7 cellular contexts compared by ENCODE assay signal in genomic region chr3:194056323-194056722, GRCh38.
DNase-seq lines count a peak whose midpoint lies in the region; ATAC-seq, FAIRE-seq and TF ChIP-seq lines count a peak whose summit lies in the region.
"Not testable (repeated sequence)": the region's sequence is repeated elsewhere in the genome, so short reads cannot be mapped to it uniquely, and the experiment has no call there.

No MANE protein-coding gene starts in this region.

- not testable (repeated sequence) for H4K91ac ChIP-seq in IMR-90 (ENCODE audit: insufficient read depth, low read depth, low read length); neuronal stem cell (ENCODE audit: low read depth, low read length, poor library complexity)

- not testable (repeated sequence) for H3K79me2 ChIP-seq in K562 (ENCODE audit: control insufficient read depth, insufficient read depth, low read length)

- not testable (repeated sequence) for FAIRE-seq in K562 (lab: Jason Lieb, UNC)

- H3K4me1 ChIP-seq in IMR-90 (ENCODE audit: control insufficient read depth, insufficient read depth, low read length); upper lobe of right lung: not testable (repeated sequence)
- H3K4me1 ChIP-seq in Panc1 (ENCODE audit: control insufficient read depth, insufficient read depth, low read length) (peaks cover 18% of the 10 kb centered on the region), K562 (replicated peaks in 1 of 2; ENCODE audit: control insufficient read depth in 2 of 2, insufficient read depth in 2 of 2, low read length in 2 of 2) (peaks cover 10 to 17% of the 10 kb centered on the region in 2 experiments), neuronal stem cell (ENCODE audit: control insufficient read depth in 2 of 2, insufficient read depth in 1 of 2, low read depth in 1 of 2, low read length in 2 of 2) (peaks cover 11 to 12% of the 10 kb centered on the region in 2 donors)

- not testable (repeated sequence) for H3K27ac ChIP-seq in CD4-positive, alpha-beta T cell (ENCODE audit: low read depth, low read length); IMR-90 (ENCODE audit: insufficient read depth, low read length); K562 (ENCODE audit: extremely low read depth, low read depth, low read length); neuronal stem cell (replicated peaks; ENCODE audit: low read length); upper lobe of right lung
- peak overlapping the region; percentile 79; the same call in 1 of the 2 replicates for H3K27ac ChIP-seq in Panc1 (ENCODE audit: low read length)

- peaks cover 20% of the 10 kb centered on the region for H3K27me3 Mint-ChIP-seq in CD4-positive, alpha-beta T cell

- not testable (repeated sequence) for TF ChIP-seq POLR2A in IMR-90 (IDR thresholded peaks at IDR 0.05; ENCODE audit: low read depth, low read length); K562 (conservative IDR thresholded peaks at IDR 0.05)

- H2BK12ac ChIP-seq in neuronal stem cell (ENCODE audit: low read length) = not testable (repeated sequence)

- H3K14ac ChIP-seq in IMR-90 (replicated peaks; ENCODE audit: low read depth, low read length); neuronal stem cell (ENCODE audit: low read length): not testable (repeated sequence)

- not testable (repeated sequence) for H3K18ac ChIP-seq in IMR-90 (ENCODE audit: low read depth, low read length)
- H3K18ac ChIP-seq in neuronal stem cell (ENCODE audit: low read length) = peak overlapping the region; percentile 22

- H3K4me2 ChIP-seq in IMR-90 (ENCODE audit: low read depth, low read length); K562 (ENCODE audit: insufficient read depth, low read length); neuronal stem cell (ENCODE audit: insufficient read depth, low read length, poor library complexity, severe bottlenecking): not testable (repeated sequence)

- H3K4me3 Mint-ChIP-seq in CD4-positive, alpha-beta T cell = peak overlapping the region; percentile 6

- not testable (repeated sequence) for H2BK120ac ChIP-seq in IMR-90 (ENCODE audit: low read depth, low read length); neuronal stem cell (ENCODE audit: low read depth, low read length)

- peaks cover 10% of the 10 kb centered on the region for H3K27me3 ChIP-seq in CD4-positive, alpha-beta T cell (ENCODE audit: control insufficient read depth, insufficient read depth, low read length)
- H3K27me3 ChIP-seq in IMR-90 (ENCODE audit: control insufficient read depth, insufficient read depth, low read length) = peaks cover 16% of the 10 kb centered on the region
- not testable (repeated sequence) for H3K27me3 ChIP-seq in Panc1 (ENCODE audit: control insufficient read depth, insufficient read depth, low read length); K562 (ENCODE audit: control insufficient read depth in 2 of 2, insufficient read depth in 2 of 2, low read length in 2 of 2); neuronal stem cell (ENCODE audit: control insufficient read depth in 3 of 3, insufficient read depth in 3 of 3, low read depth in 1 of 3, low read length in 3 of 3); upper lobe of right lung

- in situ Hi-C loops in IMR-90 (cut with MboI; ENCODE audit: low sequenced_read_pairs); Panc1 (cut with HindIII; ENCODE audit: low pct_unique_long_range_greater_than_20kb, low sequenced_read_pairs); K562 (cut with MboI): not testable (repeated sequence)

- H3K79me1 ChIP-seq in IMR-90 (ENCODE audit: low read depth in 1 of 2, low read length in 2 of 2); neuronal stem cell (ENCODE audit: low read depth, low read length): not testable (repeated sequence)

- H2AFZ ChIP-seq in IMR-90 (replicated peaks; ENCODE audit: low read length, poor library complexity) = peak overlapping the region; percentile 4
- peak overlapping the region; percentile 53; the same call in 1 of the 2 replicates for H2AFZ ChIP-seq in K562 (ENCODE audit: low read depth, low read length)
- not testable (repeated sequence) for H2AFZ ChIP-seq in neuronal stem cell (ENCODE audit: low read length)

- H3K36me3 Mint-ChIP-seq in CD4-positive, alpha-beta T cell (ENCODE audit: low read depth) = not testable (repeated sequence)

- H3K9me1 ChIP-seq in IMR-90 (ENCODE audit: insufficient read depth, low read length); K562 (ENCODE audit: control insufficient read depth, insufficient read depth, low read length): not testable (repeated sequence)

- H3K9me3 ChIP-seq in CD4-positive, alpha-beta T cell (ENCODE audit: control insufficient read depth, low read length); IMR-90 (ENCODE audit: control insufficient read depth, insufficient read depth, low read length); Panc1 (ENCODE audit: control insufficient read depth, insufficient read depth, low read depth, low read length); K562 (replicated peaks; ENCODE audit: control insufficient read depth, insufficient read depth, low read depth, low read length); neuronal stem cell (replicated peaks in 1 of 2; ENCODE audit: control insufficient read depth in 2 of 2, insufficient read depth in 1 of 2, low read depth in 1 of 2, low read length in 2 of 2); upper lobe of right lung: not testable (repeated sequence)

- TF ChIP-seq RAD21 in IMR-90 (IDR thresholded peaks at IDR 0.05; ENCODE audit: low read length); K562 (CRISPR knock-in tag; conservative IDR thresholded peaks at IDR 0.05 in 1 of 2, IDR thresholded peaks at IDR 0.05 in 1 of 2): not testable (repeated sequence)

- not testable (repeated sequence) for H2BK15ac ChIP-seq in IMR-90 (ENCODE audit: low read depth, low read length); neuronal stem cell (ENCODE audit: low read length)

- not testable (repeated sequence) for BruUV-seq in IMR-90 (replicated peaks; lab: Mats Ljungman, UMichigan); Panc1 (replicated peaks; lab: Mats Ljungman, UMichigan); K562 (replicated peaks; lab: Mats Ljungman, UMichigan)

- dilution Hi-C loops in IMR-90 (cut with HindIII; ENCODE audit: low sequenced_read_pairs, unreplicated experiment) = not testable (repeated sequence)

- intact Hi-C loops in CD4-positive, alpha-beta T cell (cut with DNase I, micrococcal nuclease); IMR-90 (cut with micrococcal nuclease); Panc1 (cut with micrococcal nuclease; ENCODE audit: unreplicated experiment); K562 (cut with micrococcal nuclease); upper lobe of right lung (cut with DNase I): not testable (repeated sequence)

- not testable (repeated sequence) for H3K4me1 Mint-ChIP-seq in CD4-positive, alpha-beta T cell (ENCODE audit: low read depth)

- H2AK5ac ChIP-seq in IMR-90 (ENCODE audit: low read depth, low read length); neuronal stem cell (ENCODE audit: low read depth, low read length): not testable (repeated sequence)

- not testable (repeated sequence) for H2BK20ac ChIP-seq in IMR-90 (ENCODE audit: low read depth, low read length)

- not testable (repeated sequence) for H4K5ac ChIP-seq in IMR-90 (ENCODE audit: low read depth, low read length)

- not testable (repeated sequence) for H4K8ac ChIP-seq in IMR-90 (ENCODE audit: low read depth in 2 of 2, low read length in 2 of 2); neuronal stem cell (ENCODE audit: low read depth, low read length)

- H3K4ac ChIP-seq in IMR-90 (ENCODE audit: low read depth, low read length); neuronal stem cell (ENCODE audit: low read length): not testable (repeated sequence)

- H3K36me3 ChIP-seq in IMR-90 (ENCODE audit: control insufficient read depth, insufficient read depth, low read length); Panc1 (ENCODE audit: control insufficient read depth, insufficient read depth, low read length); K562 (ENCODE audit: control insufficient read depth, insufficient read depth, low read length); neuronal stem cell (replicated peaks in 1 of 2; ENCODE audit: control insufficient read depth in 2 of 2, insufficient read depth in 2 of 2, low read length in 2 of 2); upper lobe of right lung: not testable (repeated sequence)

- not testable (repeated sequence) for H3K27ac Mint-ChIP-seq in CD4-positive, alpha-beta T cell

- H2BK5ac ChIP-seq in IMR-90 (ENCODE audit: low read depth, low read length, poor library complexity, severe bottlenecking); neuronal stem cell (ENCODE audit: low read length): not testable (repeated sequence)

- H3K23ac ChIP-seq in IMR-90 (ENCODE audit: low read depth, low read length); neuronal stem cell (ENCODE audit: low read depth, low read length, poor library complexity): not testable (repeated sequence)

- not testable (repeated sequence) for H2AK9ac ChIP-seq in IMR-90 (replicated peaks; ENCODE audit: low read depth, low read length, poor library complexity)

- H3K4me3 ChIP-seq in IMR-90 (ENCODE audit: insufficient read depth, low read depth, low read length); Panc1 (ENCODE audit: low read depth in 2 of 2, low read length in 2 of 2); K562; neuronal stem cell (ENCODE audit: low read length in 2 of 2); upper lobe of right lung: not testable (repeated sequence)

- POLR2A ChIA-PET in CD4-positive, alpha-beta T cell (lab: Charles Lee); IMR-90 (lab: Charles Lee; ENCODE audit: unreplicated experiment); Panc1 (lab: Charles Lee); K562 (lab: Yijun Ruan, JAX): not testable (repeated sequence)

- TF ChIP-seq CTCF in CD4-positive, alpha-beta T cell (IDR thresholded peaks at IDR 0.05); IMR-90 (conservative IDR thresholded peaks at IDR 0.05; ENCODE audit: low read depth, low read length); Panc1 (IDR thresholded peaks at IDR 0.05); K562 (IDR thresholded peaks at IDR 0.05 in 2 of 3, conservative IDR thresholded peaks at IDR 0.05 in 1 of 3; ENCODE audit: insufficient read depth in 2 of 3, low read depth in 1 of 3, low read length in 3 of 3); upper lobe of right lung (IDR thresholded peaks at IDR 0.05): not testable (repeated sequence)

- not testable (repeated sequence) for H3K9ac ChIP-seq in IMR-90 (ENCODE audit: low read depth, low read length); K562 (ENCODE audit: insufficient read depth in 1 of 2, low read depth in 2 of 2, low read length in 2 of 2); neuronal stem cell (ENCODE audit: low read depth, low read length, poor library complexity)

- 85% methylated on average over 2 of the region's 15 CpGs; no CpG with 5 or more reads in 1 of the 2 experiments for WGBS in IMR-90 (ENCODE audit: extremely low coverage in 2 of 2, insufficient read length in 1 of 2), 2 experiments
- WGBS in K562 (ENCODE audit: insufficient coverage, low coverage, missing lambda C conversion rate) = 73% methylated on average over 13 of the region's 15 CpGs
- no CpG with 5 or more reads among the region's 15 CpGs for WGBS in neuronal stem cell (ENCODE audit: extremely low coverage in 2 of 2, insufficient read length in 2 of 2, insufficient replicate concordance in 1 of 2), 2 donors

- CTCF ChIA-PET in CD4-positive, alpha-beta T cell (lab: Charles Lee); IMR-90 (lab: Yijun Ruan, JAX); Panc1 (lab: Charles Lee); K562 (lab: Yijun Ruan, JAX; ENCODE audit: low intra/inter-chr PET ratio): not testable (repeated sequence)

- not testable (repeated sequence) for DNase-seq in CD4-positive, alpha-beta T cell; IMR-90; Panc1 (ENCODE audit: low read depth, low spot score); K562 (ENCODE audit: extremely low read depth in 1 of 4, low spot score in 3 of 4); neuronal stem cell (ENCODE audit: low spot score); upper lobe of right lung
- peak; percentile 32 for DNase-seq in left lobe of liver (ENCODE audit: low spot score)

- not testable (repeated sequence) for H4K20me1 ChIP-seq in IMR-90 (ENCODE audit: insufficient read depth, low read length); K562 (replicated peaks; ENCODE audit: control insufficient read depth, insufficient read depth, low read length)

- not testable (repeated sequence) for ATAC-seq in CD4-positive, alpha-beta T cell (ENCODE audit: poor library complexity); IMR-90 (ENCODE audit: low read depth); Panc1; K562; left lobe of liver
- peak; percentile 20 for ATAC-seq in upper lobe of right lung

- H3K56ac ChIP-seq in IMR-90 (ENCODE audit: extremely low read depth, insufficient read depth, low read length) = not testable (repeated sequence)

- H3K9me3 Mint-ChIP-seq in CD4-positive, alpha-beta T cell = not testable (repeated sequence)

- TF ChIP-seq EP300 in K562 (IDR thresholded peaks at IDR 0.05; ENCODE audit: low read length) = not testable (repeated sequence)
